28 cellular contexts compared by ENCODE assay signal in genomic region chr10:79372871-79373270, GRCh38.
"Had no signal": no experiment of that assay in that cellular context is flagged by ENCODE, and none has a peak within 500 bp of the region (broad histone marks: within the 10 kb centered on the region; RNA-seq: fewer than 3 reads in every experiment).

No MANE protein-coding gene starts in this region.

- H3K27me3 ChIP-seq: adrenal gland, body of pancreas, dorsolateral prefrontal cortex, gastrocnemius medialis, stomach, tibial artery had no signal

- H3K4me1 ChIP-seq: adrenal gland, body of pancreas had no signal

- DNase-seq: activated CD4-positive, alpha-beta T cell treated with anti-CD3 and anti-CD28 coated beads for 1 hour; activated CD4-positive, alpha-beta T cell treated with anti-CD3 and anti-CD28 coated beads, Interleukin-2, amount 10 ng/mL, durations not matched to agents 7 days and 5 days; activated CD8-positive, alpha-beta T cell treated with anti-CD3 and anti-CD28 coated beads, Interleukin-2, amount 10 ng/mL, durations not matched to agents 7 days and 5 days; activated gamma-delta T cell treated with Interleukin-2 at 50 U/mL for 16 hours; activated T-cell treated with anti-CD3 and anti-CD28 coated beads, Interleukin-2, amount 50 U/mL, for 24 hours; adrenal gland; aorta; body of pancreas; dorsolateral prefrontal cortex; effector memory CD4-positive, alpha-beta T cell; gastrocnemius medialis; glutamatergic neuron; left ventricle myocardium inferior; mesendoderm; mucosa of descending colon; occipital lobe; retina; small intestine; stimulated activated naive B cell treated with anti-CD40 and anti-IgM and Interleukin-4, amounts not matched to agents 10 μg/mL and 1 μg/mL and 100 μg/mL, for 72 hours; stomach; T-helper 9 cell; tibial artery; WERI-Rb-1 had no signal

- H3K27ac ChIP-seq: adrenal gland, body of pancreas, coronary artery, dorsolateral prefrontal cortex, gastrocnemius medialis, left ventricle myocardium inferior, SK-N-MC, stomach, tibial artery, WERI-Rb-1 had no signal

- H3K36me3 ChIP-seq: adrenal gland, gastrocnemius medialis, left ventricle myocardium inferior, stomach, tibial artery, WERI-Rb-1 had no signal

- H3K9me3 ChIP-seq: adrenal gland, body of pancreas, gastrocnemius medialis, tibial artery had no signal

- H3K4me3 ChIP-seq: adrenal gland, body of pancreas, coronary artery, dorsolateral prefrontal cortex, gastrocnemius medialis, left ventricle myocardium inferior, lung, mucosa of descending colon, SK-N-MC, stomach, tibial artery had no signal

- ATAC-seq: activated CD8-positive, alpha-beta T cell treated with anti-CD3 and anti-CD28 coated beads, Interleukin-2, amount 10 ng/mL, durations not matched to agents 7 days and 5 days; activated naive CD4-positive, alpha-beta T cell treated with anti-CD3 and anti-CD28 coated beads, Interleukin-2, amount 50 U/mL, for 72 hours; body of pancreas; gastrocnemius medialis; mucosa of descending colon; sciatic nerve; stimulated activated naive B cell treated with anti-CD40 and anti-IgM and Interleukin-4, amounts not matched to agents 10 μg/mL and 1 μg/mL and 100 μg/mL, for 72 hours had no signal
